1 cellular context compared by ENCODE assay signal in the genomic region with DNA sequence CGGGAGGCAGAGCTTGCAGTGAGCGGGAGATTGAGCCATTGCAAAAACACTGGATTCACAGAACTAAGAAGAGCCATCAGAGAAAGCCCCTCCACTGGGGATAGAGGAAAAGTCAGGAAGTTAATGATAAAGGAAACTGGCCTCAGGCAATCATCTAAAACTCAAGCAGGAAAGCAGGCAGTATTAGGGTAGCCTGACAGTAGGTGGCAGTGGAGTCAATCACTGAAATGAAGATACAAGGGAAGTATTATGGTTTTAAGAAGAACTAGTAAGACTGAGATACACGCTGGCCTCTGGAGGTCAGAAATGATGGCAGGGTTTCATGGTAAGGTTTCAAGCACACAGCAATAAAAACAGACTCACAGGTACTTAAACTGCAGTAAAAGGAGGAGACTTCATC.
TF ChIP-seq lines count a peak whose summit lies in the region.

No MANE protein-coding gene starts in this region.

TF ChIP-seq in HCT116, 20 proteins besides CTCF, POLR2A, EP300 and RAD21 (continued from another document):
- TF ChIP-seq, protein P1, sequence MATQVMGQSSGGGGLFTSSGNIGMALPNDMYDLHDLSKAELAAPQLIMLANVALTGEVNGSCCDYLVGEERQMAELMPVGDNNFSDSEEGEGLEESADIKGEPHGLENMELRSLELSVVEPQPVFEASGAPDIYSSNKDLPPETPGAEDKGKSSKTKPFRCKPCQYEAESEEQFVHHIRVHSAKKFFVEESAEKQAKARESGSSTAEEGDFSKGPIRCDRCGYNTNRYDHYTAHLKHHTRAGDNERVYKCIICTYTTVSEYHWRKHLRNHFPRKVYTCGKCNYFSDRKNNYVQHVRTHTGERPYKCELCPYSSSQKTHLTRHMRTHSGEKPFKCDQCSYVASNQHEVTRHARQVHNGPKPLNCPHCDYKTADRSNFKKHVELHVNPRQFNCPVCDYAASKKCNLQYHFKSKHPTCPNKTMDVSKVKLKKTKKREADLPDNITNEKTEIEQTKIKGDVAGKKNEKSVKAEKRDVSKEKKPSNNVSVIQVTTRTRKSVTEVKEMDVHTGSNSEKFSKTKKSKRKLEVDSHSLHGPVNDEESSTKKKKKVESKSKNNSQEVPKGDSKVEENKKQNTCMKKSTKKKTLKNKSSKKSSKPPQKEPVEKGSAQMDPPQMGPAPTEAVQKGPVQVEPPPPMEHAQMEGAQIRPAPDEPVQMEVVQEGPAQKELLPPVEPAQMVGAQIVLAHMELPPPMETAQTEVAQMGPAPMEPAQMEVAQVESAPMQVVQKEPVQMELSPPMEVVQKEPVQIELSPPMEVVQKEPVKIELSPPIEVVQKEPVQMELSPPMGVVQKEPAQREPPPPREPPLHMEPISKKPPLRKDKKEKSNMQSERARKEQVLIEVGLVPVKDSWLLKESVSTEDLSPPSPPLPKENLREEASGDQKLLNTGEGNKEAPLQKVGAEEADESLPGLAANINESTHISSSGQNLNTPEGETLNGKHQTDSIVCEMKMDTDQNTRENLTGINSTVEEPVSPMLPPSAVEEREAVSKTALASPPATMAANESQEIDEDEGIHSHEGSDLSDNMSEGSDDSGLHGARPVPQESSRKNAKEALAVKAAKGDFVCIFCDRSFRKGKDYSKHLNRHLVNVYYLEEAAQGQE (IDR thresholded peaks at IDR 0.05; ENCODE audit: low read depth): no peak
- TF ChIP-seq JUND (IDR thresholded peaks at IDR 0.05) (no peak), EZH2phosphoT487 (IDR thresholded peaks at IDR 0.05; ENCODE audit: borderline replicate concordance) (no peak), ZNF274 (IDR thresholded peaks at IDR 0.05; ENCODE audit: low read depth, low read length) (no peak), EZH2 (IDR thresholded peaks at IDR 0.05) (no peak), SP1 (IDR thresholded peaks at IDR 0.05; ENCODE audit: low read depth) (no peak), SIN3A (IDR thresholded peaks at IDR 0.05; ENCODE audit: low read depth) (no peak), CBX3 (IDR thresholded peaks at IDR 0.05; ENCODE audit: low read depth) (no peak), FOSL1 (IDR thresholded peaks at IDR 0.05; ENCODE audit: low read depth) (no peak), ELF1 (IDR thresholded peaks at IDR 0.05; ENCODE audit: borderline replicate concordance, low read depth) (no peak), TCF7L2 (IDR thresholded peaks at IDR 0.05; ENCODE audit: borderline replicate concordance, extremely low read depth, insufficient read depth, insufficient read length) (no peak), POLR2AphosphoS5 (IDR thresholded peaks at IDR 0.05; ENCODE audit: low read depth, low read length) (no peak)
- TF ChIP-seq, protein P2, sequence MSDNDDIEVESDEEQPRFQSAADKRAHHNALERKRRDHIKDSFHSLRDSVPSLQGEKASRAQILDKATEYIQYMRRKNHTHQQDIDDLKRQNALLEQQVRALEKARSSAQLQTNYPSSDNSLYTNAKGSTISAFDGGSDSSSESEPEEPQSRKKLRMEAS (IDR thresholded peaks at IDR 0.05): no peak
TF ChIP-seq in HCT116: peak in this region for 0.
